15 cellular contexts compared by ENCODE assay signal in the genomic region with DNA sequence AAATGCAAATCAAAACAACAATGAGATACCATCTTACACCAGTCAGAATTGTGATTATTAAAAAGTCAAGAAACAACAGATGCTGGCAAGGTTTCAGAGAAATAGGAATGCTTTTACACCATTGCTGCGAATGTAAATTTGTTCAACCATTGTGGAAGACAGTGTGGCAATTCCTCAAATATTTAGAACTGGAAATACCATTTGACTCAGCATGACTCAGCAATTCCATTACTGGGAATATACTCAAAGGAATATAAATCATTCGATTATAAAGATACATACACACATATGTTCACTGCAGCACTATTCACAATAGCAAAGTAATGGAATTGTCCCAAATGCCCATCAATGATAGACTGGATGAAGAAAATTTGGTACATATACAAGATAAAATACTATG.
DNase-seq lines count a peak whose midpoint lies in the region; ATAC-seq lines count a peak whose summit lies in the region.
"Had no signal": no experiment of that assay in that cellular context is flagged by ENCODE, and none has a peak within 500 bp of the region (broad histone marks: within the 10 kb centered on the region; RNA-seq: fewer than 3 reads in every experiment).

No MANE protein-coding gene starts in this region.

- no peak for ATAC-seq in HG02852 (IDR thresholded peaks at IDR 0.05; ENCODE audit: unreplicated experiment)
- no peak for ATAC-seq in activated CD8-positive, alpha-beta memory T cell treated with anti-CD3 and anti-CD28 coated beads, Interleukin-2, amount 10 ng/mL, durations not matched to agents 7 days and 5 days
- ATAC-seq: upper lobe of right lung had no signal

- no peak overlapping the region for H3K4me3 Mint-ChIP-seq in immature natural killer cell
- H3K4me3 Mint-ChIP-seq in activated T-helper 2 cell treated with anti-CD3 and anti-CD28 coated beads, Interferon-gamma antibody, Interleukin-2, Interleukin-4, amounts not matched to agents 10 μg/mL and 5 μg/mL and 100 μg/mL, durations not matched to agents 14 hours and 24 hours and 36 hours (ENCODE audit: low read depth) = no peak overlapping the region
- H3K4me3 Mint-ChIP-seq in activated CD8-positive, alpha-beta memory T cell treated with anti-CD3 and anti-CD28 coated beads, Interleukin-2, amount 10 ng/mL, durations not matched to agents 7 days and 5 days = no peak overlapping the region
- H3K4me3 Mint-ChIP-seq: activated CD4-positive, alpha-beta memory T cell treated with anti-CD3 and anti-CD28 coated beads for 36 hours; activated T-helper 1 cell treated with anti-CD3 and anti-CD28 coated beads, Interleukin-12 subunit alpha, Interleukin-12 subunit beta, Interleukin-2, Interleukin-4 antibody, amounts not matched to agents 30 ng/mL and 10 ng/mL and 1 ng/mL, durations not matched to agents 14 hours and 24 hours and 36 hours; neural progenitor cell had no signal

- H3K4me1 Mint-ChIP-seq in immature natural killer cell = no peaks in the 10 kb centered on the region
- H3K4me1 Mint-ChIP-seq in activated T-helper 2 cell treated with anti-CD3 and anti-CD28 coated beads, Interferon-gamma antibody, Interleukin-2, Interleukin-4, amounts not matched to agents 10 μg/mL and 5 μg/mL and 100 μg/mL, durations not matched to agents 14 hours and 24 hours and 36 hours (ENCODE audit: low read depth) = no peaks in the 10 kb centered on the region
- H3K4me1 Mint-ChIP-seq in activated CD8-positive, alpha-beta memory T cell treated with anti-CD3 and anti-CD28 coated beads, Interleukin-2, amount 10 ng/mL, durations not matched to agents 7 days and 5 days = no peaks in the 10 kb centered on the region

- intact Hi-C loops in activated T-helper 2 cell treated with anti-CD3 and anti-CD28 coated beads, Interferon-gamma antibody, Interleukin-2, Interleukin-4, amounts not matched to agents 10 μg/mL and 5 μg/mL and 100 μg/mL, durations not matched to agents 14 hours and 24 hours and 36 hours (cut with micrococcal nuclease) = no loop called here

- H3K27ac Mint-ChIP-seq in immature natural killer cell = no peak overlapping the region
- H3K27ac Mint-ChIP-seq in activated T-helper 2 cell treated with anti-CD3 and anti-CD28 coated beads, Interferon-gamma antibody, Interleukin-2, Interleukin-4, amounts not matched to agents 10 μg/mL and 5 μg/mL and 100 μg/mL, durations not matched to agents 14 hours and 24 hours and 36 hours = no peak overlapping the region
- no peak overlapping the region for H3K27ac Mint-ChIP-seq in activated CD8-positive, alpha-beta memory T cell treated with anti-CD3 and anti-CD28 coated beads, Interleukin-2, amount 10 ng/mL, durations not matched to agents 7 days and 5 days
- H3K27ac Mint-ChIP-seq: activated CD4-positive, alpha-beta memory T cell treated with anti-CD3 and anti-CD28 coated beads for 36 hours; activated T-helper 1 cell treated with anti-CD3 and anti-CD28 coated beads, Interleukin-12 subunit alpha, Interleukin-12 subunit beta, Interleukin-2, Interleukin-4 antibody, amounts not matched to agents 30 ng/mL and 10 ng/mL and 1 ng/mL, durations not matched to agents 14 hours and 24 hours and 36 hours; neural progenitor cell had no signal

- peaks cover 2 to 27% (median 6%) of the 10 kb centered on the region in 6 donors for H3K9me3 Mint-ChIP-seq in immature natural killer cell
- H3K9me3 Mint-ChIP-seq in activated T-helper 2 cell treated with anti-CD3 and anti-CD28 coated beads, Interferon-gamma antibody, Interleukin-2, Interleukin-4, amounts not matched to agents 10 μg/mL and 5 μg/mL and 100 μg/mL, durations not matched to agents 14 hours and 24 hours and 36 hours = no peaks in the 10 kb centered on the region
- no peaks in the 10 kb centered on the region for H3K9me3 Mint-ChIP-seq in activated CD8-positive, alpha-beta memory T cell treated with anti-CD3 and anti-CD28 coated beads, Interleukin-2, amount 10 ng/mL, durations not matched to agents 7 days and 5 days (ENCODE audit: low read depth)
- H3K9me3 Mint-ChIP-seq: activated T-helper 1 cell treated with anti-CD3 and anti-CD28 coated beads, Interleukin-12 subunit alpha, Interleukin-12 subunit beta, Interleukin-2, Interleukin-4 antibody, amounts not matched to agents 30 ng/mL and 10 ng/mL and 1 ng/mL, durations not matched to agents 14 hours and 24 hours and 36 hours had no signal

- H3K36me3 Mint-ChIP-seq in immature natural killer cell = no peaks in the 10 kb centered on the region
- H3K36me3 Mint-ChIP-seq in activated T-helper 2 cell treated with anti-CD3 and anti-CD28 coated beads, Interferon-gamma antibody, Interleukin-2, Interleukin-4, amounts not matched to agents 10 μg/mL and 5 μg/mL and 100 μg/mL, durations not matched to agents 14 hours and 24 hours and 36 hours (ENCODE audit: low read depth) = no peaks in the 10 kb centered on the region
- H3K36me3 Mint-ChIP-seq in activated CD8-positive, alpha-beta memory T cell treated with anti-CD3 and anti-CD28 coated beads, Interleukin-2, amount 10 ng/mL, durations not matched to agents 7 days and 5 days = no peaks in the 10 kb centered on the region
- H3K36me3 Mint-ChIP-seq: activated CD4-positive, alpha-beta memory T cell treated with anti-CD3 and anti-CD28 coated beads for 36 hours had no signal

- CTCF ChIA-PET in activated CD8-positive, alpha-beta memory T cell treated with anti-CD3 and anti-CD28 coated beads, Interleukin-2, amount 10 ng/mL, durations not matched to agents 7 days and 5 days (lab: Charles Lee) = no interaction called here

- H3K27me3 Mint-ChIP-seq in immature natural killer cell (ENCODE audit: low read depth in 3 of 3) = peaks cover 0 to 2% (median 1%) of the 10 kb centered on the region in 3 donors
- H3K27me3 Mint-ChIP-seq in activated T-helper 2 cell treated with anti-CD3 and anti-CD28 coated beads, Interferon-gamma antibody, Interleukin-2, Interleukin-4, amounts not matched to agents 10 μg/mL and 5 μg/mL and 100 μg/mL, durations not matched to agents 14 hours and 24 hours and 36 hours (ENCODE audit: low read depth) = no peaks in the 10 kb centered on the region
- H3K27me3 Mint-ChIP-seq in activated CD8-positive, alpha-beta memory T cell treated with anti-CD3 and anti-CD28 coated beads, Interleukin-2, amount 10 ng/mL, durations not matched to agents 7 days and 5 days = no peaks in the 10 kb centered on the region
- H3K27me3 Mint-ChIP-seq: activated CD4-positive, alpha-beta memory T cell treated with anti-CD3 and anti-CD28 coated beads for 36 hours had no signal

- DNase-seq in Daoy (ENCODE audit: low read depth) (peak; percentile 30), RKO (ENCODE audit: low spot score) (peak; percentile 16), dermis blood vessel endothelial cell (peak; percentile 59), lung microvascular endothelial cell (ENCODE audit: low read depth in 2 of 2) (peak; percentile 35 to 71), immature natural killer cell (no peak)
- DNase-seq in activated T-helper 2 cell treated with anti-CD3 and anti-CD28 coated beads, Interferon-gamma antibody, Interleukin-2, Interleukin-4, amounts not matched to agents 10 μg/mL and 5 μg/mL and 100 μg/mL, durations not matched to agents 14 hours and 24 hours and 36 hours (ENCODE audit: low spot score) = no peak
- DNase-seq in activated CD8-positive, alpha-beta memory T cell treated with anti-CD3 and anti-CD28 coated beads, Interleukin-2, amount 10 ng/mL, durations not matched to agents 7 days and 5 days = no peak
- DNase-seq: activated CD4-positive, alpha-beta memory T cell treated with anti-CD3 and anti-CD28 coated beads for 36 hours; NCI-H1694; NCI-H510A; stimulated activated CD4-positive, alpha-beta T cell treated with anti-CD3 and anti-CD28 coated beads, Interleukin-4, amount 100 ng/mL, for 24 hours; upper lobe of right lung had no signal

Comparison
In these comparisons a context has a peak if more than half of its experiments do, and no peak if none do; other contexts are left out.
1. DNase-seq: peak in Daoy (single experiment), RKO (single experiment), dermis blood vessel endothelial cell (single experiment) and lung microvascular endothelial cell (2 of 2); none in immature natural killer cell (0 of 3), activated T-helper 2 cell treated with anti-CD3 and anti-CD28 coated beads, Interferon-gamma antibody, Interleukin-2, Interleukin-4, amounts not matched to agents 10 μg/mL and 5 μg/mL and 100 μg/mL, durations not matched to agents 14 hours and 24 hours and 36 hours (single experiment) and activated CD8-positive, alpha-beta memory T cell treated with anti-CD3 and anti-CD28 coated beads, Interleukin-2, amount 10 ng/mL, durations not matched to agents 7 days and 5 days (single experiment).